In the genomic region with DNA sequence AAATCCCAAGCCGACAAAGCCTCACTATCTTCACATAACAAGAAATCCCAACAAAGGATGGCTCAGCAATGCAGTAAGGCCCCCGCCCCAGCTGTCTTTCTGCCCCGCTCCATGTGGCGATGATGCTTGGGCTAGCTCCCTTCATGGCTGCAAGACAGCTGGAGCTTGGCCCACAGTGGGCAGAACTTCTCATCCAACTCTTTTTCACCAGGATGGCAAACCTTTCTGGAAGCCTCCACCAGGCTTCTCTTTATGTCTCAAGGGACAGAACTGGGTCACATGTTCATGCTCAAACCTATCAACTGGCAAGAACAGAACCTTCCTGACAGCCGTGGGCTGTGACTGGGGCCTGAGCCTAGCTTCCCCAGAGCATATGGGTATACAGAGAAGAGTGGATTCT, we compare ENCODE assay signal across 12 cellular contexts.
DNase-seq lines count a peak whose midpoint lies in the region; ATAC-seq and TF ChIP-seq lines count a peak whose summit lies in the region.
"Had no signal": no experiment of that assay in that cellular context is flagged by ENCODE, and none has a peak within 500 bp of the region (broad histone marks: within the 10 kb centered on the region; RNA-seq: fewer than 3 reads in every experiment).

No MANE protein-coding gene starts in this region.

- H3K27me3 ChIP-seq in CD4-positive, alpha-beta T cell (ENCODE audit: control insufficient read depth, insufficient read depth, low read length) = no peaks in the 10 kb centered on the region
- H3K27me3 ChIP-seq in dorsolateral prefrontal cortex = no peaks in the 10 kb centered on the region

- intact Hi-C loops in CD4-positive, alpha-beta T cell (cut with DNase I, micrococcal nuclease) = no loop called here
- intact Hi-C loops in dorsolateral prefrontal cortex (cut with DNase I) = loop anchor here in 1 of 2 donors (5.0 kb wide), 1 partner anchor 445 kb away; no protein-coding TSS in a partner anchor

- H3K27ac Mint-ChIP-seq in CD4-positive, alpha-beta T cell = peak overlapping the region; percentile 68
- peak overlapping the region; percentile 20 for H3K27ac Mint-ChIP-seq in nephron progenitor cell

- H3K4me3 Mint-ChIP-seq in CD4-positive, alpha-beta T cell = no peak overlapping the region
- H3K4me3 Mint-ChIP-seq in nephron progenitor cell = no peak overlapping the region

- no peaks in the 10 kb centered on the region for H3K27me3 Mint-ChIP-seq in CD4-positive, alpha-beta T cell
- H3K27me3 Mint-ChIP-seq in nephron progenitor cell (ENCODE audit: low read depth, poor library complexity) = no peaks in the 10 kb centered on the region

- peak overlapping the region in 1 of 59 donors; percentile 2 for H3K4me3 ChIP-seq in dorsolateral prefrontal cortex

- peaks cover 64% of the 10 kb centered on the region for H3K36me3 Mint-ChIP-seq in CD4-positive, alpha-beta T cell (ENCODE audit: low read depth)
- no peaks in the 10 kb centered on the region for H3K36me3 Mint-ChIP-seq in nephron progenitor cell (ENCODE audit: low read depth)

- TF ChIP-seq CTCF in CD4-positive, alpha-beta T cell (IDR thresholded peaks at IDR 0.05) = no peak
- no peak for TF ChIP-seq CTCF in dorsolateral prefrontal cortex (IDR thresholded peaks at IDR 0.05 in 54 of 56, conservative IDR thresholded peaks at IDR 0.05 in 2 of 56; ENCODE audit: low read depth in 1 of 56, partially characterized antibody in 56 of 56)
- TF ChIP-seq CTCF in nephron progenitor cell (IDR thresholded peaks at IDR 0.05) = no peak

- no peak for DNase-seq in CD4-positive, alpha-beta T cell
- DNase-seq in M059J (ENCODE audit: low read depth) = peak; percentile 34
- DNase-seq in dorsolateral prefrontal cortex = peak in 5 of 10 donors; percentile 32 to 75 (median 62)
- DNase-seq in nephron progenitor cell = no peak
- no peak for DNase-seq in ureter (ENCODE audit: low spot score)
- DNase-seq in NCI-H510A treated with DMSO at 0.1 percent for 48 hours (lab: John Stamatoyannopoulos, UW) = no peak
- DNase-seq: COR-L47; H7; NCI-H1930; NK-92 treated with Interleukin-12 subunit alpha and Interleukin-12 subunit beta, amount 100 ng/mL, for 24 hours had no signal

- no peaks in the 10 kb centered on the region for H3K9me3 Mint-ChIP-seq in CD4-positive, alpha-beta T cell
- H3K9me3 Mint-ChIP-seq in nephron progenitor cell = no peaks in the 10 kb centered on the region

- H3K27ac ChIP-seq in CD4-positive, alpha-beta T cell (ENCODE audit: low read depth, low read length) = no peak overlapping the region
- peak overlapping the region in 48 of 59 donors; percentile 4 to 87 (median 54) for H3K27ac ChIP-seq in dorsolateral prefrontal cortex

- H3K9me3 ChIP-seq in CD4-positive, alpha-beta T cell (ENCODE audit: control insufficient read depth, low read length) = no peaks in the 10 kb centered on the region

- CTCF ChIA-PET in CD4-positive, alpha-beta T cell (lab: Charles Lee) = interaction anchor here (0.5 kb wide), 1 partner anchor 208 kb away, joined by 3 read pairs; no protein-coding TSS in a partner anchor

- H3K4me1 Mint-ChIP-seq in CD4-positive, alpha-beta T cell (ENCODE audit: low read depth) = peaks cover 76% of the 10 kb centered on the region
- H3K4me1 Mint-ChIP-seq in nephron progenitor cell = peaks cover 6% of the 10 kb centered on the region

- POLR2A ChIA-PET in CD4-positive, alpha-beta T cell (lab: Charles Lee) = interaction anchor here (0.5 to 1.1 kb wide), 3 partner anchors 9 to 115 kb away, joined by 3 read pairs; no protein-coding TSS in a partner anchor

- peak; percentile 11 for ATAC-seq in CD4-positive, alpha-beta T cell (ENCODE audit: poor library complexity)
- ATAC-seq in HG02981 (IDR thresholded peaks at IDR 0.05; ENCODE audit: unreplicated experiment) (no peak), GM19324 (IDR thresholded peaks at IDR 0.05; ENCODE audit: low FRiP score, unreplicated experiment) (no peak)
